ENCODE assay signal across 13 cellular contexts in the genomic region with DNA sequence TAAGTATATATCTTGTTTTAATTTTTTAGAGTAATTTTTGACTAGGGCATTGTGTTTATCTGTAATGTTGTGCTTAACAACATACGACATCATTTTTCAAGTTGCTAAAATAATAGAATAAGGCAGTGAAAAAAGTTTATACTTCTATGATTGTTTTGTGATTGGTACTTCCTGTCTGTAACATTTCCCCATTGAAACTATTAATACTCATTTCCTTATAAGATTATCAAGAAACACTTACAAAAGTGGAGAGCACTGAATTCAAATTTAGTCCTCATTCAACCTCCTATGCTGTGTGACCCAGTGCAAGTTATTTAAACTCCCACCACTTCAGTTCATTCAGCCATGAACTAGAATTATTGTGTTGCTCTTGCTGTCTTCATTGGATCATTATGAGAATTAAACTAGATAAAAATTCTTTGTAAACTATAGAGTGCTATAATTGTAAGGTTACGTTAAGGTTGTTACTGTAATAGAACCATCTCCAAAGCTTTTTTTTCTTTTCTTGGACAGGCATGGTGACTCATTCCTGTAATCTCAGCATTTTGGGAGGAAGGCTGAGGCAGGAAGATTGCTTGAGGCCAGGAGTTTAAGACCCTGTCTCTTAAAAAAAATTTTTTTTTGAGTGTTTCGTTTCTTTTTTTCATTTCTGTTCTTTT. TPM values are rescaled to one million over a fixed set of nuclear protein-coding genes. Genes with fewer than 3 reads are reported as not detected.
A peak's percentile ranks its signal among the peaks of the same experiment; 100 is the strongest.
DNase-seq lines count a peak whose midpoint lies in the region; ATAC-seq and TF ChIP-seq lines count a peak whose summit lies in the region.
"Had no signal": no experiment of that assay in that cellular context is flagged by ENCODE, and none has a peak within 500 bp of the region (broad histone marks: within the 10 kb centered on the region; RNA-seq: fewer than 3 reads in every experiment).

No MANE protein-coding gene starts in this region.

- H3K9me2 ChIP-seq in SU-DHL-6 (replicated peaks; ENCODE audit: insufficient read depth, low read length), result no peaks in the 10 kb centered on the region

- peaks cover 0 to 44% (median 22%) of the 10 kb centered on the region in 4 donors for H3K4me1 ChIP-seq in tibial artery

- no peak overlapping the region for H2AFZ ChIP-seq in SU-DHL-6 (ENCODE audit: low read depth, low read length, severe bottlenecking)

- H3K9me3 Mint-ChIP-seq in activated T-cell treated with anti-CD3 and anti-CD28 coated beads, Interleukin-2, amount 50 U/mL, for 72 hours, result no peaks in the 10 kb centered on the region
- H3K9me3 Mint-ChIP-seq in activated T-cell treated with anti-CD3 and anti-CD28 coated beads, Interleukin-2, amount 50 U/mL, for 24 hours, result no peaks in the 10 kb centered on the region

- peaks cover 28% of the 10 kb centered on the region for H3K4me1 Mint-ChIP-seq in activated T-cell treated with anti-CD3 and anti-CD28 coated beads, Interleukin-2, amount 50 U/mL, for 72 hours (ENCODE audit: low read depth)
- H3K4me1 Mint-ChIP-seq in activated T-cell treated with anti-CD3 and anti-CD28 coated beads, Interleukin-2, amount 50 U/mL, for 24 hours (ENCODE audit: low read depth), result peaks cover 28% of the 10 kb centered on the region

- H3K27me3 Mint-ChIP-seq in activated T-cell treated with anti-CD3 and anti-CD28 coated beads, Interleukin-2, amount 50 U/mL, for 72 hours (ENCODE audit: low read depth), result no peaks in the 10 kb centered on the region
- no peaks in the 10 kb centered on the region for H3K27me3 Mint-ChIP-seq in activated T-cell treated with anti-CD3 and anti-CD28 coated beads, Interleukin-2, amount 50 U/mL, for 24 hours

- no peak for ATAC-seq in activated T-cell treated with anti-CD3 and anti-CD28 coated beads, Interleukin-2, amount 50 U/mL, for 72 hours (replicated peaks in 1 of 2)
- ATAC-seq in HG02610 (IDR thresholded peaks at IDR 0.05; ENCODE audit: unreplicated experiment) (no peak), GM18519 (IDR thresholded peaks at IDR 0.05; ENCODE audit: low FRiP score, unreplicated experiment) (no peak)
- ATAC-seq: gastroesophageal sphincter had no signal

- H3K9me3 ChIP-seq in SU-DHL-6 (ENCODE audit: insufficient read depth, low read length), result no peaks in the 10 kb centered on the region
- H3K9me3 ChIP-seq in tibial artery, result no peaks in the 10 kb centered on the region
- H3K9me3 ChIP-seq: gastroesophageal sphincter, right atrium auricular region had no signal

- DNase-seq in activated T-cell treated with anti-CD3 and anti-CD28 coated beads, Interleukin-2, amount 50 U/mL, for 72 hours, result no peak
- DNase-seq in activated T-cell treated with anti-CD3 and anti-CD28 coated beads, Interleukin-2, amount 50 U/mL, for 24 hours, result no peak
- DNase-seq in fibroblast of peridontal ligament (ENCODE audit: extremely low read depth) (peak; percentile 49), tibial artery (no peak), ureter (ENCODE audit: low spot score) (no peak)
- DNase-seq: activated T-cell treated with anti-CD3 and anti-CD28 coated beads for 4 hours, cerebellar nuclear complex, GF-D8 had no signal

- no peak overlapping the region for H3K27ac ChIP-seq in SU-DHL-6 (ENCODE audit: low read depth, low read length)
- H3K27ac ChIP-seq in tibial artery, result peak overlapping the region; percentile 29 to 42
- H3K27ac ChIP-seq: gastroesophageal sphincter, right atrium auricular region had no signal

- H3K36me3 Mint-ChIP-seq in activated T-cell treated with anti-CD3 and anti-CD28 coated beads, Interleukin-2, amount 50 U/mL, for 72 hours (ENCODE audit: insufficient read depth in 2 of 2), result peaks cover 11 to 19% of the 10 kb centered on the region in 2 donors
- H3K36me3 Mint-ChIP-seq in activated T-cell treated with anti-CD3 and anti-CD28 coated beads, Interleukin-2, amount 50 U/mL, for 24 hours (ENCODE audit: low read depth), result peaks cover 57% of the 10 kb centered on the region

- H3K4me2 ChIP-seq in SU-DHL-6 (ENCODE audit: low read depth, low read length, poor library complexity, severe bottlenecking), result peak overlapping the region; percentile 98

- H3K4me3 ChIP-seq in SU-DHL-6 (ENCODE audit: insufficient read depth, low read length, poor library complexity, severe bottlenecking) (no peak overlapping the region), tibial artery (no peak overlapping the region)
- H3K4me3 ChIP-seq: gastroesophageal sphincter, right atrium auricular region had no signal

- 0 out of 2 replicates have a peak, but pooled peaks cover 3% of the 10 kb centered on the region for H3F3A ChIP-seq in SU-DHL-6 (ENCODE audit: insufficient read depth)

- H3K4me3 Mint-ChIP-seq in activated T-cell treated with anti-CD3 and anti-CD28 coated beads, Interleukin-2, amount 50 U/mL, for 72 hours, result peak overlapping the region; percentile 15 to 39
- no peak overlapping the region for H3K4me3 Mint-ChIP-seq in activated T-cell treated with anti-CD3 and anti-CD28 coated beads, Interleukin-2, amount 50 U/mL, for 24 hours

- peaks cover 41% of the 10 kb centered on the region for H3K36me3 ChIP-seq in SU-DHL-6 (ENCODE audit: low read length)
- H3K36me3 ChIP-seq in tibial artery, result peaks cover 3 to 16% (median 9%) of the 10 kb centered on the region in 3 donors

- TF ChIP-seq CTCF in SU-DHL-6 (IDR thresholded peaks at IDR 0.05; ENCODE audit: insufficient read depth, low read length, poor library complexity, severe bottlenecking) (no peak), tibial artery (IDR thresholded peaks at IDR 0.05) (no peak)

- H3K79me2 ChIP-seq in SU-DHL-6 (ENCODE audit: insufficient read depth, low read length), result peaks cover 19% of the 10 kb centered on the region

- no peaks in the 10 kb centered on the region for H3K27me3 ChIP-seq in SU-DHL-6 (ENCODE audit: low read length)
- H3K27me3 ChIP-seq in tibial artery, result no peaks in the 10 kb centered on the region
- H3K27me3 ChIP-seq: gastroesophageal sphincter, right atrium auricular region had no signal

- H3K27ac Mint-ChIP-seq in activated T-cell treated with anti-CD3 and anti-CD28 coated beads, Interleukin-2, amount 50 U/mL, for 72 hours, result peak overlapping the region; percentile 8
- no peak overlapping the region for H3K27ac Mint-ChIP-seq in activated T-cell treated with anti-CD3 and anti-CD28 coated beads, Interleukin-2, amount 50 U/mL, for 24 hours

- H3K9ac ChIP-seq in SU-DHL-6 (ENCODE audit: low read length), result no peak overlapping the region

- H4K20me1 ChIP-seq in SU-DHL-6 (ENCODE audit: low read depth, low read length), result no peaks in the 10 kb centered on the region

- intact Hi-C loops in tibial artery (cut with DNase I; ENCODE audit: low total_unique reads), result no loop called here

RNA-seq across cellular contexts. Expression of a gene that starts 2.8 kb away (rescaled TPM):
- 10 to 100 TPM; 11.2 to 11.8 TPM for total RNA-seq in activated T-cell treated with anti-CD3 and anti-CD28 coated beads, Interleukin-2, amount 50 U/mL, for 72 hours
- total RNA-seq in ureter, result 14.0 TPM
